ENCODE assay signal across 21 cellular contexts in the genomic region with DNA sequence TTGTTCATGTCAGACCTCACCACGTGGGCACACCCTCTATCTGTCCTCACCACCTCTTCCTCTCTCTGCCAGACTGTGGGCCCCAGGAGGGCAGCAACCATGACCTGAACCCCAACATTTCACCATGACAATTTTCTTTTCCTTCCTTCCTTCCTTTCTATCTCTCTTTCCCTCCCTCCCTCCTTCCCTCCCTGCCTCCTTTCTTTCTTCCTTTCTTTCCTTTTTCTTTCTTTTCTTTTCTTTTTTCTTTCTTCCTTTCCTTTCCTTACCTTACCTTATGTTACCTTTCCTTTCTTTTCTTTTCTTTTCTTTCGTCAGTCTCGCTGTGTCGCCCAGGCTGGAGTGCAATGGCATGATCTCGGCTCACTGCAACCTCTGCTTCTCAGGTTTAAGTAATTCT. TPM values are rescaled to one million over a fixed set of nuclear protein-coding genes. Genes with fewer than 3 reads are reported as not detected.
DNase-seq lines count a peak whose midpoint lies in the region; ATAC-seq and TF ChIP-seq lines count a peak whose summit lies in the region.
"Had no signal": no experiment of that assay in that cellular context is flagged by ENCODE, and none has a peak within 500 bp of the region (broad histone marks: within the 10 kb centered on the region; RNA-seq: fewer than 3 reads in every experiment).

No MANE protein-coding gene starts in this region.

- no peaks in the 10 kb centered on the region for H3K27me3 Mint-ChIP-seq in CD4-positive, alpha-beta T cell
- H3K27me3 Mint-ChIP-seq in activated B cell treated with CpG ODN at 0.5 μM for 24 hours: no peaks in the 10 kb centered on the region
- no peaks in the 10 kb centered on the region for H3K27me3 Mint-ChIP-seq in naive thymus-derived CD8-positive, alpha-beta T cell

- no peaks in the 10 kb centered on the region for H3K9me3 Mint-ChIP-seq in CD4-positive, alpha-beta T cell
- no peaks in the 10 kb centered on the region for H3K9me3 Mint-ChIP-seq in activated B cell treated with CpG ODN at 0.5 μM for 24 hours
- no peaks in the 10 kb centered on the region for H3K9me3 Mint-ChIP-seq in naive thymus-derived CD8-positive, alpha-beta T cell
- H3K9me3 Mint-ChIP-seq: GM23338 had no signal

- intact Hi-C loops in CD4-positive, alpha-beta T cell (cut with DNase I, micrococcal nuclease): no loop called here
- intact Hi-C loops in activated B cell treated with CpG ODN at 0.5 μM for 24 hours (cut with micrococcal nuclease) (no loop called here), cardiac septum (cut with DNase I) (no loop called here)

- peaks cover 21% of the 10 kb centered on the region for H3K4me1 Mint-ChIP-seq in CD4-positive, alpha-beta T cell (ENCODE audit: low read depth)
- peaks cover 79% of the 10 kb centered on the region for H3K4me1 Mint-ChIP-seq in activated B cell treated with CpG ODN at 0.5 μM for 24 hours
- peaks cover 18 to 50% (median 42%) of the 10 kb centered on the region in 4 donors for H3K4me1 Mint-ChIP-seq in naive thymus-derived CD8-positive, alpha-beta T cell
- H3K4me1 Mint-ChIP-seq: GM23338 had no signal

- TF ChIP-seq CTCF in CD4-positive, alpha-beta T cell (IDR thresholded peaks at IDR 0.05): no peak
- TF ChIP-seq CTCF in activated B cell treated with CpG ODN at 0.5 μM for 24 hours (IDR thresholded peaks at IDR 0.05): no peak

- H3K4me3 ChIP-seq in BLaER1 treated with 17β-estradiol and CSF1 and Interleukin-3, amounts not matched to agents 10 nM and 100 nM: no peak overlapping the region
- H3K4me3 ChIP-seq: GM23338, HAP-1, SJCRH30 had no signal

- CTCF ChIA-PET in CD4-positive, alpha-beta T cell (lab: Charles Lee): no interaction called here
- CTCF ChIA-PET in activated B cell treated with CpG ODN at 0.5 μM for 24 hours (lab: Charles Lee): no interaction called here

- H3K36me3 ChIP-seq in BLaER1 treated with 17β-estradiol and CSF1 and Interleukin-3, amounts not matched to agents 10 nM and 100 nM: no peaks in the 10 kb centered on the region
- H3K36me3 ChIP-seq: HAP-1, SJCRH30 had no signal

- H3K9ac ChIP-seq in BLaER1 treated with 17β-estradiol and CSF1 and Interleukin-3, amounts not matched to agents 10 nM and 100 nM: 0 out of 22 replicates have a peak overlapping the region, but pooled peaks of 2 of the 11 experiments have one; percentile 13 to 27
- H3K9ac ChIP-seq: KMS-11 had no signal

- peaks cover 64 to 84% (median 76%) of the 10 kb centered on the region in 10 experiments for H3K4me1 ChIP-seq in BLaER1 treated with 17β-estradiol and CSF1 and Interleukin-3, amounts not matched to agents 10 nM and 100 nM
- H3K4me1 ChIP-seq: HAP-1, SJCRH30 had no signal

- no peak for DNase-seq in CD4-positive, alpha-beta T cell
- DNase-seq in activated B cell treated with CpG ODN at 0.5 μM for 24 hours: no peak
- DNase-seq in naive thymus-derived CD8-positive, alpha-beta T cell: no peak
- DNase-seq in cardiac septum (ENCODE audit: low spot score): no peak
- no peak for DNase-seq in caudate nucleus (lab: John Stamatoyannopoulos, UW)
- DNase-seq in Ammon's horn (ENCODE audit: low spot score): no peak
- DNase-seq: DMS79, NCI-H1092 treated with DMSO at 0.1 percent for 48 hours, NCI-H1436 treated with DMSO at 0.1 percent for 48 hours, NCI-H1930, NCI-H748 treated with DMSO at 0.1 percent for 48 hours, SJCRH30 had no signal

- POLR2A ChIA-PET in CD4-positive, alpha-beta T cell (lab: Charles Lee): no interaction called here
- POLR2A ChIA-PET in activated B cell treated with CpG ODN at 0.5 μM for 24 hours (lab: Charles Lee): interaction anchor here (0.7 to 1.6 kb wide), 5 partner anchors 9 to 40 kb away, joined by 3 to 11 read pairs (median 5); no protein-coding TSS in a partner anchor
- POLR2A ChIA-PET in naive thymus-derived CD8-positive, alpha-beta T cell (lab: Charles Lee): interaction anchor here (1.1 to 1.4 kb wide), 2 partner anchors 11 to 30 kb away, joined by 4 read pairs; a partner anchor contains a TSS

- no peak overlapping the region for H3K4me3 Mint-ChIP-seq in CD4-positive, alpha-beta T cell
- peak overlapping the region; percentile 30 for H3K4me3 Mint-ChIP-seq in activated B cell treated with CpG ODN at 0.5 μM for 24 hours
- H3K4me3 Mint-ChIP-seq in naive thymus-derived CD8-positive, alpha-beta T cell: no peak overlapping the region
- H3K4me3 Mint-ChIP-seq: GM23338 had no signal

- peaks cover 0 to 7% (median 3%) of the 10 kb centered on the region in 11 experiments; a peak in 8 of 22 replicates for H3K9me3 ChIP-seq in BLaER1 treated with 17β-estradiol and CSF1 and Interleukin-3, amounts not matched to agents 10 nM and 100 nM (replicated peaks in 1 of 11)
- H3K9me3 ChIP-seq in CD4-positive, alpha-beta T cell (ENCODE audit: control insufficient read depth, low read length): no peaks in the 10 kb centered on the region
- H3K9me3 ChIP-seq: HAP-1, SJCRH30 had no signal

- H4K20me1 ChIP-seq in BLaER1 treated with 17β-estradiol and CSF1 and Interleukin-3, amounts not matched to agents 10 nM and 100 nM: no peaks in the 10 kb centered on the region

- H3K27ac ChIP-seq in BLaER1 treated with 17β-estradiol and CSF1 and Interleukin-3, amounts not matched to agents 10 nM and 100 nM: peak overlapping the region in 3 of 11 experiments; percentile 13 to 33 (median 25); a peak in 2 of 22 replicates
- no peak overlapping the region for H3K27ac ChIP-seq in CD4-positive, alpha-beta T cell (ENCODE audit: low read depth, low read length)
- H3K27ac ChIP-seq in caudate nucleus (ENCODE audit: low read depth, low read length): no peak overlapping the region
- H3K27ac ChIP-seq: C4-2B, KMS-11, SJCRH30 had no signal

- no peaks in the 10 kb centered on the region for H3K27me3 ChIP-seq in BLaER1 treated with 17β-estradiol and CSF1 and Interleukin-3, amounts not matched to agents 10 nM and 100 nM
- H3K27me3 ChIP-seq in CD4-positive, alpha-beta T cell (ENCODE audit: control insufficient read depth, insufficient read depth, low read length): no peaks in the 10 kb centered on the region
- H3K27me3 ChIP-seq: SJCRH30 had no signal

- H3K4me2 ChIP-seq in BLaER1 treated with 17β-estradiol and CSF1 and Interleukin-3, amounts not matched to agents 10 nM and 100 nM: peak overlapping the region; percentile 33 to 89 (median 59)
- H3K4me2 ChIP-seq: GM23338, KMS-11 had no signal

- no peaks in the 10 kb centered on the region for H3K36me3 Mint-ChIP-seq in CD4-positive, alpha-beta T cell (ENCODE audit: low read depth)
- no peaks in the 10 kb centered on the region for H3K36me3 Mint-ChIP-seq in activated B cell treated with CpG ODN at 0.5 μM for 24 hours (ENCODE audit: low read depth)
- no peaks in the 10 kb centered on the region for H3K36me3 Mint-ChIP-seq in naive thymus-derived CD8-positive, alpha-beta T cell

- ATAC-seq in CD4-positive, alpha-beta T cell (ENCODE audit: poor library complexity): no peak
- ATAC-seq in activated B cell treated with CpG ODN at 0.5 μM for 24 hours (ENCODE audit: low read depth) (no peak), GM19397 (IDR thresholded peaks at IDR 0.05; ENCODE audit: unreplicated experiment) (no peak)
- no peak for ATAC-seq in naive thymus-derived CD8-positive, alpha-beta T cell
- ATAC-seq: GM23338, Panc1 had no signal

- peak overlapping the region; percentile 34 for H3K27ac Mint-ChIP-seq in CD4-positive, alpha-beta T cell
- peak overlapping the region; percentile 79 for H3K27ac Mint-ChIP-seq in activated B cell treated with CpG ODN at 0.5 μM for 24 hours
- H3K27ac Mint-ChIP-seq in naive thymus-derived CD8-positive, alpha-beta T cell: peak overlapping the region in 7 of 10 donors; percentile 6 to 89 (median 68)
- H3K27ac Mint-ChIP-seq: GM23338 had no signal

RNA-seq across cellular contexts. Expression of a gene that starts 8.7 kb away (rescaled TPM):
- total RNA-seq in CD4-positive, alpha-beta T cell: not detected
- 191 and 193 TPM in 2 replicates for total RNA-seq in activated B cell treated with CpG ODN at 0.5 μM for 24 hours
- total RNA-seq in naive thymus-derived CD8-positive, alpha-beta T cell: 1 to 10 TPM; 1.7 to 2.3 TPM
- polyA plus RNA-seq in naive thymus-derived CD8-positive, alpha-beta T cell: under 1 TPM in 2 of 3 donors, not detected in 1; 0.23 to 0.38 TPM
- not detected for total RNA-seq in cardiac septum
- total RNA-seq: GM23338, HT1080, NCI-H460, SJCRH30 had no signal

RNA-seq across cellular contexts. Expression of a gene that starts 21.3 kb away (rescaled TPM):
- total RNA-seq in CD4-positive, alpha-beta T cell: not detected
- total RNA-seq in activated B cell treated with CpG ODN at 0.5 μM for 24 hours: 0.55 and 0.78 TPM in 2 replicates
- not detected for total RNA-seq in naive thymus-derived CD8-positive, alpha-beta T cell
- polyA plus RNA-seq in naive thymus-derived CD8-positive, alpha-beta T cell: not detected
- total RNA-seq in cardiac septum: 0.92 TPM
- total RNA-seq: HT1080, NCI-H460, SJCRH30 had no signal

RNA-seq across cellular contexts. Expression of a gene that starts 30.0 kb away (rescaled TPM):
- total RNA-seq in CD4-positive, alpha-beta T cell: 10 to 100 TPM; 41.3 to 43.4 TPM
- total RNA-seq in activated B cell treated with CpG ODN at 0.5 μM for 24 hours (110 and 123 TPM in 2 replicates), cardiac septum (77.0 TPM)
- 10 to 100 TPM; 66.5 to 71.8 TPM for total RNA-seq in naive thymus-derived CD8-positive, alpha-beta T cell
- 100 to 1,000 TPM; 154 to 208 (median 170) TPM for polyA plus RNA-seq in naive thymus-derived CD8-positive, alpha-beta T cell

RNA-seq across cellular contexts. Expression of a gene that starts 33.7 kb away (rescaled TPM):
- total RNA-seq in CD4-positive, alpha-beta T cell: under 1 TPM in 1 of 2 experiments, not detected in 1; 0.38 TPM
- total RNA-seq in activated B cell treated with CpG ODN at 0.5 μM for 24 hours (not detected in 2 replicates), cardiac septum (0.54 TPM)
- total RNA-seq in naive thymus-derived CD8-positive, alpha-beta T cell: not detected
- under 1 TPM in 1 of 3 donors, not detected in 2; 0.12 TPM for polyA plus RNA-seq in naive thymus-derived CD8-positive, alpha-beta T cell
- total RNA-seq: GM23338, HT1080, NCI-H460, SJCRH30 had no signal
- polyA plus RNA-seq: GM23338 had no signal

RNA-seq across cellular contexts. Expression of a gene that starts 36.7 kb away (rescaled TPM):
- not detected for total RNA-seq in CD4-positive, alpha-beta T cell
- total RNA-seq in activated B cell treated with CpG ODN at 0.5 μM for 24 hours (0.11 and 0.24 TPM in 2 replicates), cardiac septum (7.6 TPM)
- under 1 TPM; 0.11 to 0.26 TPM for total RNA-seq in naive thymus-derived CD8-positive, alpha-beta T cell
- not detected for polyA plus RNA-seq in naive thymus-derived CD8-positive, alpha-beta T cell
- total RNA-seq: HT1080, NCI-H460, SJCRH30 had no signal
- polyA plus RNA-seq: GM23338 had no signal

Comparison
In these comparisons a context has a peak if more than half of its experiments do, and no peak if none do; other contexts are left out.
1. RNA of a gene that starts 8.7 kb away (total RNA-seq): 191 to 193 TPM in activated B cell treated with CpG ODN at 0.5 μM for 24 hours; 1.7 to 2.3 TPM in naive thymus-derived CD8-positive, alpha-beta T cell, not detected in CD4-positive, alpha-beta T cell and not detected in cardiac septum (single experiment); every median in the first group is over 10 times any median in the second.
2. Peak in every context shown above with its lines, with median percentiles within 50 percentile points of each other: H3K27ac Mint-ChIP-seq.